Comparison of ENCODE assay signal across 14 cellular contexts in the genomic region with DNA sequence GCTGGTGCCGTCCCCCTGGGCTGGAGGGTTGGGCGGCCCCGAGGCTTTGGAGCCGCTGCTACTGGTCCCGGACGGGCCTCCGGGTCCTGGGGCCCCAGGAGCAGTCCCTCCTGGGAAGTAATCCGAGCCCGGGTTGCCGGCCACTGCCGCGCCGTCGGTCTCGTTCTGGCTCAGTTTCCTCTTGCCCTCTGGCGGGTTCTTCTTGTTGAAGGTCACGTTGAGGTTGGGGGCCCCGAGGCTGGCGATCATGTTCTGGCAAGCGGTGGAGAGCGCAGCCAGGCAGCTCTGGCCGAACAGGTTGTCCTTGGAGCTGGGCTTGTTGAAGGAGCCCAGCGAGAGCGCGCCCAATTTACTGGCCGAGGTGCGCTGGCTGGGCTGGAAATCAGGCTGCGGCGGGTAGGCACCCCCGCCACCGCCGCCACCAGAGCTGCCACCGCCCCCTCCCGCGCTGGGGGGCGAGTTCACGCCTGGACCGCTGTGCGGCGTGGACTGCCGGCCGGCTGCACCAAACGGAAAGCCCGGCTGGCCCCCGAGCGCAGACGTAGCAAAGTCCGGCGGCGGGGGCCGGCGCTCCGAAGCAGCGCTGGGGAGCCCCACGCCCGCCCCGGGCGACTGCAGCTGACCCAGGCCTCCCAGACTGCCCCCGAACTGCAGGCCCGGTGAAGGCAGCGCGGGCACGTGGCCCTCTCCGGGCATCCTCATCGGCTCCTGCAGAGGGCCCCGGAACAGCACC. TPM values are rescaled to one million over a fixed set of nuclear protein-coding genes. Genes with fewer than 3 reads are reported as not detected.
A peak's percentile ranks its signal among the peaks of the same experiment; 100 is the strongest.
DNase-seq lines count a peak whose midpoint lies in the region; ATAC-seq and TF ChIP-seq lines count a peak whose summit lies in the region.
"Had no signal": no experiment of that assay in that cellular context is flagged by ENCODE, and none has a peak within 500 bp of the region (broad histone marks: within the 10 kb centered on the region; RNA-seq: fewer than 3 reads in every experiment).

No MANE protein-coding gene starts in this region.

- peaks cover 58% of the 10 kb centered on the region for H3K27me3 Mint-ChIP-seq in mesothelial cell of epicardium (ENCODE audit: low read depth)

- H3K4me1 Mint-ChIP-seq in mesothelial cell of epicardium = peaks cover 52% of the 10 kb centered on the region

- no peak overlapping the region for H3K27ac ChIP-seq in suprapubic skin

- H3K9ac ChIP-seq in adipocyte (ENCODE audit: low read length) = no peak overlapping the region

- H3K36me3 Mint-ChIP-seq in mesothelial cell of epicardium = peaks cover 24% of the 10 kb centered on the region
- H3K36me3 Mint-ChIP-seq: activated naive CD4-positive, alpha-beta T cell treated with anti-CD3 and anti-CD28 coated beads, Interleukin-2, amount 10 ng/mL, durations not matched to agents 7 days and 5 days had no signal

- H3K9me3 Mint-ChIP-seq in mesothelial cell of epicardium = no peaks in the 10 kb centered on the region
- H3K9me3 Mint-ChIP-seq: activated naive CD4-positive, alpha-beta T cell treated with anti-CD3 and anti-CD28 coated beads, Interleukin-2, amount 10 ng/mL, durations not matched to agents 7 days and 5 days had no signal

- H3K27me3 ChIP-seq in adipocyte (replicated peaks; ENCODE audit: control insufficient read depth, insufficient read depth, low read length) (no peaks in the 10 kb centered on the region), suprapubic skin (peaks cover 21% of the 10 kb centered on the region)

- H3K4me1 ChIP-seq in adipocyte (ENCODE audit: control insufficient read depth, insufficient read depth, low read length) (peaks cover 22% of the 10 kb centered on the region), suprapubic skin (peaks cover 50% of the 10 kb centered on the region)

- ATAC-seq in HG02973 (IDR thresholded peaks at IDR 0.05; ENCODE audit: unreplicated experiment) (no peak), GM21619 (IDR thresholded peaks at IDR 0.05; ENCODE audit: unreplicated experiment) (no peak)

- peak; percentile 50 for DNase-seq in adipocyte (ENCODE audit: low read depth)
- no peak for DNase-seq in epithelial cell of esophagus (ENCODE audit: low read depth)
- DNase-seq in mesothelial cell of epicardium (ENCODE audit: low spot score in 2 of 2, unreplicated experiment in 2 of 2) = no peak
- DNase-seq in suprapubic skin (ENCODE audit: low spot score in 2 of 2) = no peak
- no peak for DNase-seq in activated effector memory CD4-positive, alpha-beta T cell treated with anti-CD3 and anti-CD28 coated beads, Interleukin-2, amount 50 U/mL, for 16 hours
- DNase-seq in stimulated activated CD4-positive, alpha-beta T cell treated with anti-CD3 and anti-CD28 coated beads, Interleukin-4, amount 100 ng/mL, for 4 hours = no peak
- DNase-seq: activated CD4-positive, CD25-positive, alpha-beta regulatory T cell treated with anti-CD3 and anti-CD28 coated beads, Interleukin-2, amount 50 U/mL, for 72 hours; activated naive CD4-positive, alpha-beta T cell treated with anti-CD3 and anti-CD28 coated beads, Interleukin-2, amount 10 ng/mL, durations not matched to agents 7 days and 5 days; cerebellar nuclear complex; NCI-H146; NCI-H226; T-helper 2 cell had no signal

- TF ChIP-seq POLR2A in suprapubic skin (IDR thresholded peaks at IDR 0.05) = no peak

- H3K4me3 ChIP-seq in adipocyte (ENCODE audit: low read length) (no peak overlapping the region), epithelial cell of esophagus (ENCODE audit: low read length) (peak overlapping the region; percentile 18), suprapubic skin (peak overlapping the region; percentile 2)

- H3K4me3 Mint-ChIP-seq in mesothelial cell of epicardium = peak overlapping the region; percentile 46

- H3K9me3 ChIP-seq in adipocyte (ENCODE audit: control insufficient read depth, low read length) = no peaks in the 10 kb centered on the region
- H3K9me3 ChIP-seq in suprapubic skin = no peaks in the 10 kb centered on the region

- no peak for TF ChIP-seq CTCF in epithelial cell of esophagus (IDR thresholded peaks at IDR 0.05; ENCODE audit: insufficient read depth, low read depth, low read length, missing control alignments)
- no peak for TF ChIP-seq CTCF in mesothelial cell of epicardium (IDR thresholded peaks at IDR 0.05; ENCODE audit: unreplicated experiment)
- no peak for TF ChIP-seq CTCF in suprapubic skin (IDR thresholded peaks at IDR 0.05)

- no peak for TF ChIP-seq EP300 in suprapubic skin (IDR thresholded peaks at IDR 0.05)

- H3K36me3 ChIP-seq in adipocyte (ENCODE audit: control insufficient read depth, insufficient read depth, low read length, severe bottlenecking) (peaks cover 5% of the 10 kb centered on the region), suprapubic skin (no peaks in the 10 kb centered on the region)

- H3K27ac Mint-ChIP-seq in mesothelial cell of epicardium = no peak overlapping the region
- H3K27ac Mint-ChIP-seq: activated naive CD4-positive, alpha-beta T cell treated with anti-CD3 and anti-CD28 coated beads, Interleukin-2, amount 10 ng/mL, durations not matched to agents 7 days and 5 days had no signal

- 78% methylated on average over 22 of the region's 66 CpGs for WGBS in suprapubic skin

RNA-seq across cellular contexts. Expression of a gene that starts 3.6 kb away (rescaled TPM):
- total RNA-seq in mesothelial cell of epicardium (46.3 to 49.6 TPM (median 47.8 TPM) in 3 replicates), suprapubic skin (1 to 10 TPM; 1.7 to 6.5 (median 4.1) TPM)
